27 cellular contexts compared by ENCODE assay signal in genomic region chr1:151852733-151853132, GRCh38. TPM values are rescaled to one million over a fixed set of nuclear protein-coding genes. Genes with fewer than 3 reads are reported as not detected.
"Had no signal": no experiment of that assay in that cellular context is flagged by ENCODE, and none has a peak within 500 bp of the region (broad histone marks: within the 10 kb centered on the region; RNA-seq: fewer than 3 reads in every experiment).

No MANE protein-coding gene starts in this region.

- H3K27ac ChIP-seq: cardiac muscle cell, KMS-11 had no signal

- H3K4me3 Mint-ChIP-seq: activated CD4-positive, alpha-beta T cell treated with anti-CD3 and anti-CD28 coated beads, Interleukin-2, amount 10 ng/mL, durations not matched to agents 24 days and 14 days; activated CD8-positive, alpha-beta memory T cell treated with anti-CD3 and anti-CD28 coated beads, Interleukin-2, amount 10 ng/mL, durations not matched to agents 7 days and 5 days; activated naive CD8-positive, alpha-beta T cell treated with anti-CD3 and anti-CD28 coated beads, Interleukin-2, amount 50 U/mL, for 24 hours; activated T-cell treated with anti-CD3 and anti-CD28 coated beads, Interleukin-2, amount 50 U/mL, for 24 hours; activated T-helper 1 cell treated with anti-CD3 and anti-CD28 coated beads, Interleukin-12 subunit alpha, Interleukin-12 subunit beta, Interleukin-2, Interleukin-4 antibody, amounts not matched to agents 30 ng/mL and 10 ng/mL and 1 ng/mL, durations not matched to agents 14 hours and 24 hours and 36 hours; brain; T-helper 1 cell treated with Interleukin-12 subunit alpha and Interleukin-12 subunit beta and Interleukin-4 antibody, amounts not matched to agents 30 μg/mL and 1 μg/mL, for 36 hours; WTC11 had no signal

- ATAC-seq: activated CD8-positive, alpha-beta memory T cell treated with anti-CD3 and anti-CD28 coated beads, Interleukin-2, amount 10 ng/mL, durations not matched to agents 7 days and 5 days; activated naive CD4-positive, alpha-beta T cell treated with anti-CD3 and anti-CD28 coated beads, Interleukin-2, amount 50 U/mL, for 72 hours; activated naive CD8-positive, alpha-beta T cell treated with anti-CD3 and anti-CD28 coated beads, Interleukin-2, amount 50 U/mL, for 24 hours; PC-3; WTC11 had no signal

- FAIRE-seq: astrocyte had no signal

- H3K4me2 ChIP-seq: KMS-11 had no signal

- H3K27me3 ChIP-seq: cardiac muscle cell had no signal

- H3K27me3 Mint-ChIP-seq: activated CD4-positive, alpha-beta T cell treated with anti-CD3 and anti-CD28 coated beads, Interleukin-2, amount 10 ng/mL, durations not matched to agents 24 days and 14 days; activated CD8-positive, alpha-beta memory T cell treated with anti-CD3 and anti-CD28 coated beads, Interleukin-2, amount 10 ng/mL, durations not matched to agents 7 days and 5 days; activated naive CD8-positive, alpha-beta T cell treated with anti-CD3 and anti-CD28 coated beads, Interleukin-2, amount 50 U/mL, for 24 hours; activated T-cell treated with anti-CD3 and anti-CD28 coated beads, Interleukin-2, amount 50 U/mL, for 24 hours had no signal

- H3K9ac ChIP-seq: KMS-11 had no signal

- DNase-seq: activated CD4-positive, alpha-beta T cell treated with anti-CD3 and anti-CD28 coated beads for 1 hour; activated CD4-positive, alpha-beta T cell treated with anti-CD3 and anti-CD28 coated beads, Interleukin-2, amount 10 ng/mL, durations not matched to agents 24 days and 14 days; activated CD4-positive, alpha-beta T cell treated with anti-CD3 and anti-CD28 coated beads, Interleukin-2, amount 50 U/mL, for 48 hours; activated CD8-positive, alpha-beta memory T cell treated with anti-CD3 and anti-CD28 coated beads, Interleukin-2, amount 10 ng/mL, durations not matched to agents 7 days and 5 days; activated effector memory CD4-positive, alpha-beta T cell treated with Interleukin-2 at 50 U/mL for 16 hours; activated naive CD4-positive, alpha-beta T cell; activated naive CD8-positive, alpha-beta T cell treated with anti-CD3 and anti-CD28 coated beads, Interleukin-2, amount 50 U/mL, for 24 hours; activated T-cell treated with anti-CD3 and anti-CD28 coated beads, Interleukin-2, amount 50 U/mL, for 24 hours; amniotic stem cell; MV-4-11; NCI-H1092 treated with DMSO at 0.1 percent for 48 hours; NCI-H1436; NCI-H1694 treated with DMSO at 0.1 percent for 48 hours; NCI-H2029 treated with DMSO at 0.1 percent for 48 hours; NCI-H510A treated with DMSO at 0.1 percent for 48 hours; PC-3; SHP77 treated with DMSO at 0.1 percent for 48 hours had no signal

- H3K27ac Mint-ChIP-seq: activated CD4-positive, alpha-beta T cell treated with anti-CD3 and anti-CD28 coated beads, Interleukin-2, amount 10 ng/mL, durations not matched to agents 24 days and 14 days; activated CD8-positive, alpha-beta memory T cell treated with anti-CD3 and anti-CD28 coated beads, Interleukin-2, amount 10 ng/mL, durations not matched to agents 7 days and 5 days; activated naive CD8-positive, alpha-beta T cell treated with anti-CD3 and anti-CD28 coated beads, Interleukin-2, amount 50 U/mL, for 24 hours; activated T-cell treated with anti-CD3 and anti-CD28 coated beads, Interleukin-2, amount 50 U/mL, for 24 hours; activated T-helper 1 cell treated with anti-CD3 and anti-CD28 coated beads, Interleukin-12 subunit alpha, Interleukin-12 subunit beta, Interleukin-2, Interleukin-4 antibody, amounts not matched to agents 30 ng/mL and 10 ng/mL and 1 ng/mL, durations not matched to agents 14 hours and 24 hours and 36 hours; brain; T-helper 1 cell treated with Interleukin-12 subunit alpha and Interleukin-12 subunit beta and Interleukin-4 antibody, amounts not matched to agents 30 μg/mL and 1 μg/mL, for 36 hours; WTC11 had no signal

- H3K4me3 ChIP-seq: cardiac muscle cell had no signal

- H3K9me3 Mint-ChIP-seq: activated CD4-positive, alpha-beta T cell treated with anti-CD3 and anti-CD28 coated beads, Interleukin-2, amount 10 ng/mL, durations not matched to agents 24 days and 14 days; activated naive CD4-positive, alpha-beta T cell treated with anti-CD3 and anti-CD28 coated beads, Interleukin-2, amount 50 U/mL, for 72 hours; activated naive CD8-positive, alpha-beta T cell treated with anti-CD3 and anti-CD28 coated beads, Interleukin-2, amount 50 U/mL, for 24 hours; activated T-cell treated with anti-CD3 and anti-CD28 coated beads, Interleukin-2, amount 50 U/mL, for 24 hours; activated T-helper 1 cell treated with anti-CD3 and anti-CD28 coated beads, Interleukin-12 subunit alpha, Interleukin-12 subunit beta, Interleukin-2, Interleukin-4 antibody, amounts not matched to agents 30 ng/mL and 10 ng/mL and 1 ng/mL, durations not matched to agents 14 hours and 24 hours and 36 hours; brain; T-helper 1 cell treated with Interleukin-12 subunit alpha and Interleukin-12 subunit beta and Interleukin-4 antibody, amounts not matched to agents 30 μg/mL and 1 μg/mL, for 36 hours; WTC11 had no signal

- H3K36me3 ChIP-seq: cardiac muscle cell had no signal

- H3K4me1 Mint-ChIP-seq: activated CD4-positive, alpha-beta T cell treated with anti-CD3 and anti-CD28 coated beads, Interleukin-2, amount 10 ng/mL, durations not matched to agents 24 days and 14 days; WTC11 had no signal

- H3K36me3 Mint-ChIP-seq: brain, WTC11 had no signal

RNA-seq across cellular contexts. Expression of gene THEM5, which starts 0.8 kb away (rescaled TPM):
- total RNA-seq: activated CD4-positive, alpha-beta T cell treated with anti-CD3 and anti-CD28 coated beads, Interleukin-2, amount 10 ng/mL, durations not matched to agents 24 days and 14 days; activated CD8-positive, alpha-beta memory T cell treated with anti-CD3 and anti-CD28 coated beads, Interleukin-2, amount 10 ng/mL, durations not matched to agents 7 days and 5 days; activated naive CD4-positive, alpha-beta T cell treated with anti-CD3 and anti-CD28 coated beads, Interleukin-2, amount 50 U/mL, for 72 hours; activated T-helper 1 cell treated with anti-CD3 and anti-CD28 coated beads, Interleukin-12 subunit alpha, Interleukin-12 subunit beta, Interleukin-2, Interleukin-4 antibody, amounts not matched to agents 30 ng/mL and 10 ng/mL and 1 ng/mL, durations not matched to agents 14 hours and 24 hours and 36 hours; astrocyte; cardiac muscle cell; MCF 10A; PC-3; SK-MEL-5; WTC11 had no signal
- polyA plus RNA-seq: cardiac muscle cell had no signal

RNA-seq across cellular contexts. Expression of gene C2CD4D, which starts 13.1 kb away (rescaled TPM):
- total RNA-seq: cardiac muscle cell, MCF 10A had no signal

RNA-seq across cellular contexts. Expression of gene RORC, which starts 21.1 kb away (rescaled TPM):
- total RNA-seq: astrocyte, cardiac muscle cell had no signal
- polyA plus RNA-seq: cardiac muscle cell had no signal

RNA-seq across cellular contexts. Expression of gene LINGO4, which starts 47.5 kb away (rescaled TPM):
- total RNA-seq: activated CD4-positive, alpha-beta T cell treated with anti-CD3 and anti-CD28 coated beads, Interleukin-2, amount 10 ng/mL, durations not matched to agents 24 days and 14 days; astrocyte; cardiac muscle cell; MCF 10A; PC-3; SK-MEL-5; WTC11 had no signal
- polyA plus RNA-seq: cardiac muscle cell had no signal
